ENCODE assay signal across 11 cellular contexts in genomic region chr5:142296914-142297417, GRCh38. TPM values are rescaled to one million over a fixed set of nuclear protein-coding genes. Genes with fewer than 3 reads are reported as not detected.
DNase-seq lines count a peak whose midpoint lies in the region; ATAC-seq and TF ChIP-seq lines count a peak whose summit lies in the region.
"Had no signal": no experiment of that assay in that cellular context is flagged by ENCODE, and none has a peak within 500 bp of the region (broad histone marks: within the 10 kb centered on the region; RNA-seq: fewer than 3 reads in every experiment).

No MANE protein-coding gene starts in this region.

- TF ChIP-seq CTCF in heart right ventricle (IDR thresholded peaks at IDR 0.05), result no peak

- WGBS in heart right ventricle, 2 donors, result 25 to 26% methylated on average over 7 of the region's 7 CpGs

- no peaks in the 10 kb centered on the region for H3K36me3 ChIP-seq in heart right ventricle

- H3K4me3 Mint-ChIP-seq in activated T-helper 2 cell treated with anti-CD3 and anti-CD28 coated beads, Interferon-gamma antibody, Interleukin-2, Interleukin-4, amounts not matched to agents 10 μg/mL and 5 μg/mL and 100 μg/mL, durations not matched to agents 14 hours and 24 hours and 36 hours (ENCODE audit: low read depth), result no peak overlapping the region
- H3K4me3 Mint-ChIP-seq: activated CD4-positive, alpha-beta memory T cell treated with anti-CD3 and anti-CD28 coated beads for 36 hours had no signal

- no peaks in the 10 kb centered on the region for H3K27me3 Mint-ChIP-seq in activated T-helper 2 cell treated with anti-CD3 and anti-CD28 coated beads, Interferon-gamma antibody, Interleukin-2, Interleukin-4, amounts not matched to agents 10 μg/mL and 5 μg/mL and 100 μg/mL, durations not matched to agents 14 hours and 24 hours and 36 hours (ENCODE audit: low read depth)
- H3K27me3 Mint-ChIP-seq: activated CD4-positive, alpha-beta memory T cell treated with anti-CD3 and anti-CD28 coated beads for 36 hours had no signal

- H3K27me3 ChIP-seq in heart right ventricle, result no peaks in the 10 kb centered on the region

- H3K4me1 Mint-ChIP-seq in activated T-helper 2 cell treated with anti-CD3 and anti-CD28 coated beads, Interferon-gamma antibody, Interleukin-2, Interleukin-4, amounts not matched to agents 10 μg/mL and 5 μg/mL and 100 μg/mL, durations not matched to agents 14 hours and 24 hours and 36 hours (ENCODE audit: low read depth), result peaks cover 7% of the 10 kb centered on the region

- no peaks in the 10 kb centered on the region for H3K9me3 ChIP-seq in heart right ventricle

- no peaks in the 10 kb centered on the region for H3K36me3 Mint-ChIP-seq in activated T-helper 2 cell treated with anti-CD3 and anti-CD28 coated beads, Interferon-gamma antibody, Interleukin-2, Interleukin-4, amounts not matched to agents 10 μg/mL and 5 μg/mL and 100 μg/mL, durations not matched to agents 14 hours and 24 hours and 36 hours (ENCODE audit: low read depth)
- H3K36me3 Mint-ChIP-seq: activated CD4-positive, alpha-beta memory T cell treated with anti-CD3 and anti-CD28 coated beads for 36 hours had no signal

- H3K27ac Mint-ChIP-seq in activated T-helper 2 cell treated with anti-CD3 and anti-CD28 coated beads, Interferon-gamma antibody, Interleukin-2, Interleukin-4, amounts not matched to agents 10 μg/mL and 5 μg/mL and 100 μg/mL, durations not matched to agents 14 hours and 24 hours and 36 hours, result no peak overlapping the region
- H3K27ac Mint-ChIP-seq: activated CD4-positive, alpha-beta memory T cell treated with anti-CD3 and anti-CD28 coated beads for 36 hours had no signal

- ATAC-seq in heart right ventricle (peak; percentile 67 to 91 (median 84)), GM18909 (IDR thresholded peaks at IDR 0.05; ENCODE audit: poor library complexity, unreplicated experiment) (no peak), GM19328 (IDR thresholded peaks at IDR 0.05; ENCODE audit: unreplicated experiment) (no peak)

- H3K27ac ChIP-seq in heart right ventricle, result peak overlapping the region; percentile 8 to 76 (median 56)

- intact Hi-C loops in heart right ventricle (cut with DNase I), result loop anchor here in 1 of 10 donors (10.0 kb wide), 1 partner anchor 398 kb away; no protein-coding TSS in a partner anchor
- intact Hi-C loops in activated T-helper 2 cell treated with anti-CD3 and anti-CD28 coated beads, Interferon-gamma antibody, Interleukin-2, Interleukin-4, amounts not matched to agents 10 μg/mL and 5 μg/mL and 100 μg/mL, durations not matched to agents 14 hours and 24 hours and 36 hours (cut with micrococcal nuclease), result no loop called here

- no peaks in the 10 kb centered on the region for H3K9me3 Mint-ChIP-seq in activated T-helper 2 cell treated with anti-CD3 and anti-CD28 coated beads, Interferon-gamma antibody, Interleukin-2, Interleukin-4, amounts not matched to agents 10 μg/mL and 5 μg/mL and 100 μg/mL, durations not matched to agents 14 hours and 24 hours and 36 hours
- H3K9me3 Mint-ChIP-seq: activated CD4-positive, alpha-beta memory T cell treated with anti-CD3 and anti-CD28 coated beads for 36 hours had no signal

- H3K4me3 ChIP-seq in heart right ventricle, result no peak overlapping the region

- peaks cover 5 to 53% (median 31%) of the 10 kb centered on the region in 9 donors for H3K4me1 ChIP-seq in heart right ventricle

- DNase-seq in GM03348 (ENCODE audit: low spot score) (peak; percentile 31), amniotic epithelial cell (ENCODE audit: low read depth) (peak; percentile 63), heart right ventricle (peak; percentile 27 to 86), pulmonary artery endothelial cell (ENCODE audit: low read depth, low spot score) (peak; percentile 89), NCI-H226 (no peak)
- no peak for DNase-seq in activated T-helper 2 cell treated with anti-CD3 and anti-CD28 coated beads, Interferon-gamma antibody, Interleukin-2, Interleukin-4, amounts not matched to agents 10 μg/mL and 5 μg/mL and 100 μg/mL, durations not matched to agents 14 hours and 24 hours and 36 hours (ENCODE audit: low spot score)
- DNase-seq: activated CD4-positive, alpha-beta memory T cell treated with anti-CD3 and anti-CD28 coated beads for 36 hours; anterior cingulate cortex; occipital lobe had no signal

RNA-seq across cellular contexts. Expression of gene SPRY4, which starts 27.9 kb away (rescaled TPM):
- total RNA-seq in heart right ventricle, result 10 to 100 TPM in 5 of 10 donors, 1 to 10 TPM in 5; 7.4 to 13.7 (median 10.1) TPM
- polyA plus RNA-seq in heart right ventricle, result 1 to 10 TPM; 5.0 to 5.5 TPM
- 7.4 and 8.8 TPM in 2 replicates for total RNA-seq in pulmonary artery endothelial cell
- total RNA-seq in activated T-helper 2 cell treated with anti-CD3 and anti-CD28 coated beads, Interferon-gamma antibody, Interleukin-2, Interleukin-4, amounts not matched to agents 10 μg/mL and 5 μg/mL and 100 μg/mL, durations not matched to agents 14 hours and 24 hours and 36 hours, result 0.64 TPM in 2 replicates

Comparison
In these comparisons a context has a peak if more than half of its experiments do, and no peak if none do; other contexts are left out.
1. DNase-seq: peak in GM03348 (single experiment), amniotic epithelial cell (single experiment), heart right ventricle (2 of 2) and pulmonary artery endothelial cell (single experiment); none in NCI-H226 (single experiment) and activated T-helper 2 cell treated with anti-CD3 and anti-CD28 coated beads, Interferon-gamma antibody, Interleukin-2, Interleukin-4, amounts not matched to agents 10 μg/mL and 5 μg/mL and 100 μg/mL, durations not matched to agents 14 hours and 24 hours and 36 hours (single experiment).
2. ATAC-seq: peak in heart right ventricle (8 of 8); none in GM18909 (single experiment) and GM19328 (single experiment).